1 cellular context compared by ENCODE assay signal in the genomic region with DNA sequence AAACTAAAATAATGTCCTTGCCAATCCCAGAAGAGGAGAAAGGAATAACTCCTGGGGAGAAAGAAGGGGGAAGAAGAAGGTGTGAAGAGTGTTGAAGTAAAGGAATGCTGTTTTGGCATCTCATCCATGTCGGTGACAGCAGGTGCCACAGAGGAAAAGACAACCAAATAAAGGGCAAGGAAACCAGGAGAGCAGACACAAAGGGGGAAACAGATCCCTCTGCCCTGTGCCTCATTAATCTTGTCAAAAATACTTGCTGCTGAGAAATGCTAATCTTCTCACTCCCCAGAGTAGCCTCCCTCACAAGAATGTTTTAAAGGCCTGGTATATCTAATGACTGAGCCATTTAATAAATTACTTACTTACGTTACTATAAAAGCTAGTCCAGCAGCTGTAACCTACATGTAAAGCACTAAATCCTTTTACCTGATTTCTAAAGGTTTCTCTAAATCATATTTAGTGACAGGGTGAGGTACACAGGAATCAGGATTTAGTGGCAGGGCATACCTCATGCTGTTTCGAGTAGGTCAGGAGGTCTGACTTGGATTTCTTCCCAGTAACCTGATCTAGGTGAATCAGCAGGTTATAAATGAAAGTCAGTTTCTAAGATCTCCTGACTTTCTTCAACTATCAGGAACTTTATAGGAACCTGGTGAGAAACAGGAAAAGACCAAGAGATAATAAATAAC.
A peak's percentile ranks its signal among the peaks of the same experiment; 100 is the strongest.
TF ChIP-seq lines count a peak whose summit lies in the region.

No MANE protein-coding gene starts in this region.

TF ChIP-seq in HEK293, 187 proteins besides CTCF, POLR2A, EP300 and RAD21 (continued from another document):
- TF ChIP-seq, protein P1, sequence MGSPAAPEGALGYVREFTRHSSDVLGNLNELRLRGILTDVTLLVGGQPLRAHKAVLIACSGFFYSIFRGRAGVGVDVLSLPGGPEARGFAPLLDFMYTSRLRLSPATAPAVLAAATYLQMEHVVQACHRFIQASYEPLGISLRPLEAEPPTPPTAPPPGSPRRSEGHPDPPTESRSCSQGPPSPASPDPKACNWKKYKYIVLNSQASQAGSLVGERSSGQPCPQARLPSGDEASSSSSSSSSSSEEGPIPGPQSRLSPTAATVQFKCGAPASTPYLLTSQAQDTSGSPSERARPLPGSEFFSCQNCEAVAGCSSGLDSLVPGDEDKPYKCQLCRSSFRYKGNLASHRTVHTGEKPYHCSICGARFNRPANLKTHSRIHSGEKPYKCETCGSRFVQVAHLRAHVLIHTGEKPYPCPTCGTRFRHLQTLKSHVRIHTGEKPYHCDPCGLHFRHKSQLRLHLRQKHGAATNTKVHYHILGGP (tag by site-specific recombination; IDR thresholded peaks at IDR 0.05) = peak; percentile 45; the same call in 1 of the 2 replicates
- TF ChIP-seq SP7 (tag by site-specific recombination; IDR thresholded peaks at IDR 0.05) (peak; percentile 31), GLIS1 (tag by site-specific recombination; IDR thresholded peaks at IDR 0.05) (0 out of 2 replicates have a peak, but pooled peaks have one; percentile 9), ZIC2 (tag by site-specific recombination; IDR thresholded peaks at IDR 0.05) (peak; percentile 28; the same call in 1 of the 2 replicates), FEZF1 (tag by site-specific recombination; IDR thresholded peaks at IDR 0.05) (peak; percentile 66), ZBTB20 (tag by site-specific recombination; IDR thresholded peaks at IDR 0.05) (peak; percentile 69; the same call in 1 of the 2 replicates), WT1 (tag by site-specific recombination; IDR thresholded peaks at IDR 0.05) (peak; percentile 72)
- TF ChIP-seq, protein P2, sequence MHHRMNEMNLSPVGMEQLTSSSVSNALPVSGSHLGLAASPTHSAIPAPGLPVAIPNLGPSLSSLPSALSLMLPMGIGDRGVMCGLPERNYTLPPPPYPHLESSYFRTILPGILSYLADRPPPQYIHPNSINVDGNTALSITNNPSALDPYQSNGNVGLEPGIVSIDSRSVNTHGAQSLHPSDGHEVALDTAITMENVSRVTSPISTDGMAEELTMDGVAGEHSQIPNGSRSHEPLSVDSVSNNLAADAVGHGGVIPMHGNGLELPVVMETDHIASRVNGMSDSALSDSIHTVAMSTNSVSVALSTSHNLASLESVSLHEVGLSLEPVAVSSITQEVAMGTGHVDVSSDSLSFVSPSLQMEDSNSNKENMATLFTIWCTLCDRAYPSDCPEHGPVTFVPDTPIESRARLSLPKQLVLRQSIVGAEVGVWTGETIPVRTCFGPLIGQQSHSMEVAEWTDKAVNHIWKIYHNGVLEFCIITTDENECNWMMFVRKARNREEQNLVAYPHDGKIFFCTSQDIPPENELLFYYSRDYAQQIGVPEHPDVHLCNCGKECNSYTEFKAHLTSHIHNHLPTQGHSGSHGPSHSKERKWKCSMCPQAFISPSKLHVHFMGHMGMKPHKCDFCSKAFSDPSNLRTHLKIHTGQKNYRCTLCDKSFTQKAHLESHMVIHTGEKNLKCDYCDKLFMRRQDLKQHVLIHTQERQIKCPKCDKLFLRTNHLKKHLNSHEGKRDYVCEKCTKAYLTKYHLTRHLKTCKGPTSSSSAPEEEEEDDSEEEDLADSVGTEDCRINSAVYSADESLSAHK (tag by site-specific recombination; IDR thresholded peaks at IDR 0.05) = peak; percentile 87
- TF ChIP-seq, protein P3, sequence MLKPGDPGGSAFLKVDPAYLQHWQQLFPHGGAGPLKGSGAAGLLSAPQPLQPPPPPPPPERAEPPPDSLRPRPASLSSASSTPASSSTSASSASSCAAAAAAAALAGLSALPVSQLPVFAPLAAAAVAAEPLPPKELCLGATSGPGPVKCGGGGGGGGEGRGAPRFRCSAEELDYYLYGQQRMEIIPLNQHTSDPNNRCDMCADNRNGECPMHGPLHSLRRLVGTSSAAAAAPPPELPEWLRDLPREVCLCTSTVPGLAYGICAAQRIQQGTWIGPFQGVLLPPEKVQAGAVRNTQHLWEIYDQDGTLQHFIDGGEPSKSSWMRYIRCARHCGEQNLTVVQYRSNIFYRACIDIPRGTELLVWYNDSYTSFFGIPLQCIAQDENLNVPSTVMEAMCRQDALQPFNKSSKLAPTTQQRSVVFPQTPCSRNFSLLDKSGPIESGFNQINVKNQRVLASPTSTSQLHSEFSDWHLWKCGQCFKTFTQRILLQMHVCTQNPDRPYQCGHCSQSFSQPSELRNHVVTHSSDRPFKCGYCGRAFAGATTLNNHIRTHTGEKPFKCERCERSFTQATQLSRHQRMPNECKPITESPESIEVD (tag by site-specific recombination; IDR thresholded peaks at IDR 0.05) = 0 out of 2 replicates have a peak, but pooled peaks have one; percentile 19
